ENCODE assay signal across 8 cellular contexts in genomic region chr1:27122652-27123051, GRCh38. TPM values are rescaled to one million over a fixed set of nuclear protein-coding genes. Genes with fewer than 3 reads are reported as not detected.
DNase-seq lines count a peak whose midpoint lies in the region; ATAC-seq and TF ChIP-seq lines count a peak whose summit lies in the region.

No MANE protein-coding gene starts in this region.

- in situ Hi-C loops in Caki2 (cut with HindIII; ENCODE audit: low pct_unique_long_range_greater_than_20kb, low sequenced_read_pairs), result no loop called here

- peak in 1 of 56 donors; percentile 18 for TF ChIP-seq CTCF in dorsolateral prefrontal cortex (IDR thresholded peaks at IDR 0.05 in 54 of 56, conservative IDR thresholded peaks at IDR 0.05 in 2 of 56; ENCODE audit: low read depth in 1 of 56, partially characterized antibody in 56 of 56)

- no peaks in the 10 kb centered on the region for H3K9me3 ChIP-seq in mesodermal cell (ENCODE audit: control insufficient read depth, low read length)

- H3K4me1 ChIP-seq in mesodermal cell (ENCODE audit: control insufficient read depth, insufficient read depth, low read length, poor library complexity, severe bottlenecking), result peaks cover 34% of the 10 kb centered on the region

- no peak overlapping the region for H3K27ac Mint-ChIP-seq in activated T-cell treated with anti-CD3 and anti-CD28 coated beads, Interleukin-2, amount 50 U/mL, for 24 hours

- H3K36me3 Mint-ChIP-seq in activated T-cell treated with anti-CD3 and anti-CD28 coated beads, Interleukin-2, amount 50 U/mL, for 24 hours (ENCODE audit: low read depth), result peaks cover 14% of the 10 kb centered on the region

- H3K9me3 Mint-ChIP-seq in activated T-cell treated with anti-CD3 and anti-CD28 coated beads, Interleukin-2, amount 50 U/mL, for 24 hours, result no peaks in the 10 kb centered on the region

- H3K27me3 Mint-ChIP-seq in activated T-cell treated with anti-CD3 and anti-CD28 coated beads, Interleukin-2, amount 50 U/mL, for 24 hours, result no peaks in the 10 kb centered on the region

- intact Hi-C loops in dorsolateral prefrontal cortex (cut with DNase I), result no loop called here

- H3K4me1 Mint-ChIP-seq in activated T-cell treated with anti-CD3 and anti-CD28 coated beads, Interleukin-2, amount 50 U/mL, for 24 hours (ENCODE audit: low read depth), result peaks cover 2% of the 10 kb centered on the region

- no peak overlapping the region for H3K4me3 ChIP-seq in dorsolateral prefrontal cortex
- H3K4me3 ChIP-seq in mesodermal cell (ENCODE audit: extremely low read depth, insufficient read depth, low read length, poor library complexity, severe bottlenecking), result no peak overlapping the region

- H3K27ac ChIP-seq in dorsolateral prefrontal cortex (peak overlapping the region in 57 of 59 donors; percentile 26 to 91 (median 76)), mesodermal cell (ENCODE audit: low read depth, low read length, severe bottlenecking) (peak overlapping the region; percentile 64)

- no peaks in the 10 kb centered on the region for H3K27me3 ChIP-seq in dorsolateral prefrontal cortex

- DNase-seq in Caki2 (ENCODE audit: low read depth) (peak; percentile 85), NCI-H446 treated with DMSO at 0.1 percent for 48 hours (lab: John Stamatoyannopoulos, UW) (peak; percentile 40), dorsolateral prefrontal cortex (peak in 8 of 10 donors; percentile 58 to 90 (median 74)), NCI-H128 (lab: John Stamatoyannopoulos, UW; ENCODE audit: unreplicated experiment) (no peak), NCI-H187 treated with DMSO at 0.1 percent for 48 hours (lab: John Stamatoyannopoulos, UW) (no peak)
- DNase-seq in activated T-cell treated with anti-CD3 and anti-CD28 coated beads, Interleukin-2, amount 50 U/mL, for 24 hours, result no peak

- WGBS in mesodermal cell (ENCODE audit: insufficient coverage in 2 of 2), 2 experiments, result 28 to 49% methylated on average over 4 of the region's 4 CpGs

- peaks cover 2% of the 10 kb centered on the region for H3K36me3 ChIP-seq in mesodermal cell (ENCODE audit: control insufficient read depth, insufficient read depth, low read length)

- H3K4me3 Mint-ChIP-seq in activated T-cell treated with anti-CD3 and anti-CD28 coated beads, Interleukin-2, amount 50 U/mL, for 24 hours, result no peak overlapping the region

- ATAC-seq in GM18502 (IDR thresholded peaks at IDR 0.05; ENCODE audit: poor library complexity, unreplicated experiment), result no peak

RNA-seq across cellular contexts. Expression of gene SLC9A1, which starts 32.3 kb away (rescaled TPM):
- total RNA-seq in Caki2 (2014; rRNA removed; shearing (Covaris generic); ENCODE audit: low replicate concordance), result 2.9 and 4.3 TPM in 2 replicates
- 10 to 100 TPM; 16.2 to 58.9 (median 38.4) TPM for total RNA-seq in dorsolateral prefrontal cortex
- 24.1 TPM for polyA plus RNA-seq in mesodermal cell (2013, experiment 1 of 2)
- polyA plus RNA-seq in mesodermal cell (2013, experiment 2 of 2), result 20.2 TPM

Comparison
In these comparisons a context has a peak if more than half of its experiments do, and no peak if none do; other contexts are left out.
1. DNase-seq: peak in Caki2 (single experiment), NCI-H446 treated with DMSO at 0.1 percent for 48 hours (single experiment) and dorsolateral prefrontal cortex (8 of 10); none in activated T-cell treated with anti-CD3 and anti-CD28 coated beads, Interleukin-2, amount 50 U/mL, for 24 hours (single experiment), NCI-H128 (single experiment) and NCI-H187 treated with DMSO at 0.1 percent for 48 hours (single experiment).